In genomic region chr5:134524219-134524825, GRCh38 we compare ENCODE assay signal across 1 cellular context.
TF ChIP-seq lines count a peak whose summit lies in the region.

No MANE protein-coding gene starts in this region.

TF ChIP-seq in HEK293, 187 proteins besides CTCF, POLR2A, EP300 and RAD21 (continued from another document and continues in another):
- TF ChIP-seq ZNF521 (tag by site-specific recombination; IDR thresholded peaks at IDR 0.05) = no peak
- TF ChIP-seq ZBTB11 (tag by site-specific recombination; conservative IDR thresholded peaks at IDR 0.05; ENCODE audit: low read depth) = peak; percentile 67
- no peak for TF ChIP-seq ZNF830 (tag by site-specific recombination; IDR thresholded peaks at IDR 0.05; ENCODE audit: low read depth)
- TF ChIP-seq ZNF610 (tag by site-specific recombination; IDR thresholded peaks at IDR 0.05; ENCODE audit: borderline replicate concordance) = peak; percentile 67; the same call in 1 of the 2 replicates
- TF ChIP-seq ZBTB17 (tag by site-specific recombination; IDR thresholded peaks at IDR 0.05) = peak; percentile 90
- no peak for TF ChIP-seq ZNF266 (tag by site-specific recombination; IDR thresholded peaks at IDR 0.05; ENCODE audit: low read depth)
- TF ChIP-seq, protein P1, sequence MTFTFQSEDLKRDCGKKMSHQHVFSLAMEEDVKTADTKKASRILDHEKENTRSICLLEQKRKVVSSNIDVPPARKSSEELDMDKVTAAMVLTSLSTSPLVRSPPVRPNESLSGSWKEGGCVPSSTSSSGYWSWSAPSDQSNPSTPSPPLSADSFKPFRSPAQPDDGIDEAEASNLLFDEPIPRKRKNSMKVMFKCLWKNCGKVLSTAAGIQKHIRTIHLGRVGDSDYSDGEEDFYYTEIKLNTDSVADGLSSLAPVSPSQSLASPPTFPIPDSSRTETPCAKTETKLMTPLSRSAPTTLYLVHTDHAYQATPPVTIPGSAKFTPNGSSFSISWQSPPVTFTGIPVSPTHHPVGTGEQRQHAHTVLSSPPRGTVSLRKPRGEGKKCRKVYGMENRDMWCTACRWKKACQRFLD (tag by site-specific recombination; IDR thresholded peaks at IDR 0.05) = 0 out of 2 replicates have a peak, but pooled peaks have one; percentile 19
- no peak for TF ChIP-seq TRIM28 (IDR thresholded peaks at IDR 0.05; ENCODE audit: borderline replicate concordance, low read length)
- no peak for TF ChIP-seq BCL11B (tag by site-specific recombination; IDR thresholded peaks at IDR 0.05; ENCODE audit: low read depth)
- no peak for TF ChIP-seq ZNF560 (tag by site-specific recombination; IDR thresholded peaks at IDR 0.05; ENCODE audit: borderline replicate concordance)
- TF ChIP-seq, protein P2, sequence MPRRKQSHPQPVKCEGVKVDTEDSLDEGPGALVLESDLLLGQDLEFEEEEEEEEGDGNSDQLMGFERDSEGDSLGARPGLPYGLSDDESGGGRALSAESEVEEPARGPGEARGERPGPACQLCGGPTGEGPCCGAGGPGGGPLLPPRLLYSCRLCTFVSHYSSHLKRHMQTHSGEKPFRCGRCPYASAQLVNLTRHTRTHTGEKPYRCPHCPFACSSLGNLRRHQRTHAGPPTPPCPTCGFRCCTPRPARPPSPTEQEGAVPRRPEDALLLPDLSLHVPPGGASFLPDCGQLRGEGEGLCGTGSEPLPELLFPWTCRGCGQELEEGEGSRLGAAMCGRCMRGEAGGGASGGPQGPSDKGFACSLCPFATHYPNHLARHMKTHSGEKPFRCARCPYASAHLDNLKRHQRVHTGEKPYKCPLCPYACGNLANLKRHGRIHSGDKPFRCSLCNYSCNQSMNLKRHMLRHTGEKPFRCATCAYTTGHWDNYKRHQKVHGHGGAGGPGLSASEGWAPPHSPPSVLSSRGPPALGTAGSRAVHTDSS (tag by site-specific recombination; IDR thresholded peaks at IDR 0.05) = 0 out of 2 replicates have a peak, but pooled peaks have one; percentile 9
- TF ChIP-seq ZNF426 (tag by site-specific recombination; IDR thresholded peaks at IDR 0.05) = no peak
- no peak for TF ChIP-seq ZNF768 (tag by site-specific recombination; IDR thresholded peaks at IDR 0.05)
- no peak for TF ChIP-seq ZNF585B (tag by site-specific recombination; IDR thresholded peaks at IDR 0.05)
- no peak for TF ChIP-seq ZNF292 (tag by site-specific recombination; IDR thresholded peaks at IDR 0.05; ENCODE audit: borderline replicate concordance, low read depth)
- TF ChIP-seq, protein P3, sequence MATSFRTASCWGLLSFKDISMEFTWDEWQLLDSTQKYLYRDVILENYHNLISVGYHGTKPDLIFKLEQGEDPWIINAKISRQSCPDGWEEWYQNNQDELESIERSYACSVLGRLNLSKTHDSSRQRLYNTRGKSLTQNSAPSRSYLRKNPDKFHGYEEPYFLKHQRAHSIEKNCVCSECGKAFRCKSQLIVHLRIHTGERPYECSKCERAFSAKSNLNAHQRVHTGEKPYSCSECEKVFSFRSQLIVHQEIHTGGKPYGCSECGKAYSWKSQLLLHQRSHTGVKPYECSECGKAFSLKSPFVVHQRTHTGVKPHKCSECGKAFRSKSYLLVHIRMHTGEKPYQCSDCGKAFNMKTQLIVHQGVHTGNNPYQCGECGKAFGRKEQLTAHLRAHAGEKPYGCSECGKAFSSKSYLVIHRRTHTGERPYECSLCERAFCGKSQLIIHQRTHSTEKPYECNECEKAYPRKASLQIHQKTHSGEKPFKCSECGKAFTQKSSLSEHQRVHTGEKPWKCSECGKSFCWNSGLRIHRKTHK (tag by site-specific recombination; IDR thresholded peaks at IDR 0.05) = no peak
- no peak for TF ChIP-seq ZFP69B (tag by site-specific recombination; IDR thresholded peaks at IDR 0.05)
- TF ChIP-seq ZNF114 (tag by site-specific recombination; IDR thresholded peaks at IDR 0.05) = no peak
- no peak for TF ChIP-seq PRDM1 (tag by site-specific recombination; IDR thresholded peaks at IDR 0.05)
- TF ChIP-seq ZNF341 (tag by site-specific recombination; IDR thresholded peaks at IDR 0.05; ENCODE audit: low read depth) = peak; percentile 94
- TF ChIP-seq ZBTB8A (tag by site-specific recombination; IDR thresholded peaks at IDR 0.05) = peak; percentile 90
- no peak for TF ChIP-seq GLI2 (tag by site-specific recombination; IDR thresholded peaks at IDR 0.05; ENCODE audit: borderline replicate concordance, low read depth)
- TF ChIP-seq ZNF391 (tag by site-specific recombination; IDR thresholded peaks at IDR 0.05; ENCODE audit: borderline replicate concordance, low read depth) = no peak
- TF ChIP-seq ZNF138 (tag by site-specific recombination; IDR thresholded peaks at IDR 0.05; ENCODE audit: borderline replicate concordance) = no peak
- TF ChIP-seq, protein P4, sequence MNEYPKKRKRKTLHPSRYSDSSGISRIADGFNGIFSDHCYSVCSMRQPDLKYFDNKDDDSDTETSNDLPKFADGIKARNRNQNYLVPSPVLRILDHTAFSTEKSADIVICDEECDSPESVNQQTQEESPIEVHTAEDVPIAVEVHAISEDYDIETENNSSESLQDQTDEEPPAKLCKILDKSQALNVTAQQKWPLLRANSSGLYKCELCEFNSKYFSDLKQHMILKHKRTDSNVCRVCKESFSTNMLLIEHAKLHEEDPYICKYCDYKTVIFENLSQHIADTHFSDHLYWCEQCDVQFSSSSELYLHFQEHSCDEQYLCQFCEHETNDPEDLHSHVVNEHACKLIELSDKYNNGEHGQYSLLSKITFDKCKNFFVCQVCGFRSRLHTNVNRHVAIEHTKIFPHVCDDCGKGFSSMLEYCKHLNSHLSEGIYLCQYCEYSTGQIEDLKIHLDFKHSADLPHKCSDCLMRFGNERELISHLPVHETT (tag by site-specific recombination; IDR thresholded peaks at IDR 0.05) = peak; percentile 69
- TF ChIP-seq ZNF488 (tag by site-specific recombination; IDR thresholded peaks at IDR 0.05) = no peak
- TF ChIP-seq ZNF621 (tag by site-specific recombination; IDR thresholded peaks at IDR 0.05) = no peak
- peak; percentile 96 for TF ChIP-seq ZNF335 (tag by site-specific recombination; conservative IDR thresholded peaks at IDR 0.05)
- no peak for TF ChIP-seq ZNF350 (tag by site-specific recombination; IDR thresholded peaks at IDR 0.05)
- TF ChIP-seq ZNF132 (tag by site-specific recombination; IDR thresholded peaks at IDR 0.05; ENCODE audit: borderline replicate concordance) = no peak
- peak; percentile 76; the same call in 1 of the 2 replicates for TF ChIP-seq IKZF3 (tag by site-specific recombination; IDR thresholded peaks at IDR 0.05)
- no peak for TF ChIP-seq ZNF548 (tag by site-specific recombination; IDR thresholded peaks at IDR 0.05)
- no peak for TF ChIP-seq ZNF169 (tag by site-specific recombination; IDR thresholded peaks at IDR 0.05)
- TF ChIP-seq ZFP37 (tag by site-specific recombination; IDR thresholded peaks at IDR 0.05) = peak; percentile 88
- TF ChIP-seq ZNF10 (tag by site-specific recombination; IDR thresholded peaks at IDR 0.05) = no peak; the same call in 1 of the 2 replicates
- peak; percentile 8; the same call in 1 of the 2 replicates for TF ChIP-seq TSHZ1 (tag by site-specific recombination; IDR thresholded peaks at IDR 0.05; ENCODE audit: borderline replicate concordance)
- TF ChIP-seq EGR2 (tag by site-specific recombination; IDR thresholded peaks at IDR 0.05; ENCODE audit: low read depth) = no peak; the same call in 1 of the 2 replicates
- TF ChIP-seq ZNF707 (tag by site-specific recombination; IDR thresholded peaks at IDR 0.05) = no peak
- no peak for TF ChIP-seq ZNF658 (tag by site-specific recombination; IDR thresholded peaks at IDR 0.05)
- TF ChIP-seq AEBP2 (tag by site-specific recombination; IDR thresholded peaks at IDR 0.05; ENCODE audit: borderline replicate concordance) = no peak
- no peak for TF ChIP-seq ZNF16 (tag by site-specific recombination; IDR thresholded peaks at IDR 0.05; ENCODE audit: low read depth)
- no peak for TF ChIP-seq MEIS1 (CRISPR knock-in tag; IDR thresholded peaks at IDR 0.05; ENCODE audit: borderline replicate concordance)
- no peak for TF ChIP-seq ELK4 (IDR thresholded peaks at IDR 0.05; ENCODE audit: borderline replicate concordance, low read depth, low read length)
- TF ChIP-seq, protein P5, sequence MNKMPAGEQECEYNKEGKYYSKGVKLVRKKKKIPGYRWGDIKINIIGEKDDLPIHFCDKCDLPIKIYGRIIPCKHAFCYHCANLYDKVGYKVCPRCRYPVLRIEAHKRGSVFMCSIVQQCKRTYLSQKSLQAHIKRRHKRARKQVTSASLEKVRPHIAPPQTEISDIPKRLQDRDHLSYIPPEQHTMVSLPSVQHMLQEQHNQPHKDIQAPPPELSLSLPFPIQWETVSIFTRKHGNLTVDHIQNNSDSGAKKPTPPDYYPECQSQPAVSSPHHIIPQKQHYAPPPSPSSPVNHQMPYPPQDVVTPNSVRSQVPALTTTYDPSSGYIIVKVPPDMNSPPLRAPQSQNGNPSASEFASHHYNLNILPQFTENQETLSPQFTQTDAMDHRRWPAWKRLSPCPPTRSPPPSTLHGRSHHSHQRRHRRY (tag by site-specific recombination; IDR thresholded peaks at IDR 0.05) = no peak
- no peak for TF ChIP-seq ZNF184 (tag by site-specific recombination; IDR thresholded peaks at IDR 0.05)
- TF ChIP-seq GLIS2 (tag by site-specific recombination; IDR thresholded peaks at IDR 0.05) = peak; percentile 16
